In genomic region chr13:50589139-50589538, GRCh38 we compare ENCODE assay signal across 12 cellular contexts.
DNase-seq lines count a peak whose midpoint lies in the region; ATAC-seq, FAIRE-seq and TF ChIP-seq lines count a peak whose summit lies in the region.
"Had no signal": no experiment of that assay in that cellular context is flagged by ENCODE, and none has a peak within 500 bp of the region (broad histone marks: within the 10 kb centered on the region; RNA-seq: fewer than 3 reads in every experiment).

No MANE protein-coding gene starts in this region.

- H3K9me3 ChIP-seq in heart left ventricle (peaks cover 0 to 2% (median 0%) of the 10 kb centered on the region in 12 donors), right atrium auricular region (no peaks in the 10 kb centered on the region), endodermal cell (ENCODE audit: control insufficient read depth, low read length) (no peaks in the 10 kb centered on the region)

- peaks cover 7% of the 10 kb centered on the region for H3K4me1 Mint-ChIP-seq in endodermal cell

- ATAC-seq in heart left ventricle = peak in 3 of 4 donors; percentile 29 to 60 (median 40)

- H3K4me1 ChIP-seq in heart left ventricle (peaks cover 0 to 36% (median 11%) of the 10 kb centered on the region in 12 donors), right atrium auricular region (peaks cover 0 to 13% of the 10 kb centered on the region in 2 donors), endodermal cell (ENCODE audit: control insufficient read depth, insufficient read depth, low read length) (no peaks in the 10 kb centered on the region)

- DNase-seq in heart left ventricle = peak in 1 of 5 donors; percentile 35
- DNase-seq in right atrium auricular region (ENCODE audit: low spot score) = no peak
- peak; percentile 97 for DNase-seq in RPMI7951 (ENCODE audit: low read depth)
- DNase-seq in fibroblast of gingiva (ENCODE audit: low read depth) = peak; percentile 52
- DNase-seq in urothelium cell line (ENCODE audit: low spot score) = peak; percentile 75
- DNase-seq in H7 = no peak
- DNase-seq in DMS53 (lab: John Stamatoyannopoulos, UW) = no peak
- no peak for DNase-seq in endodermal cell
- DNase-seq: CD8-positive, alpha-beta memory T cell; KBM-7; stimulated activated naive CD4-positive, alpha-beta T cell had no signal

- no peaks in the 10 kb centered on the region for H3K9me3 Mint-ChIP-seq in endodermal cell
- H3K9me3 Mint-ChIP-seq: CD8-positive, alpha-beta memory T cell; dendritic cell treated with granulocyte-macrophage colony-stimulating factor and Interleukin-4, amounts not matched to agents 40 ng/mL and 50 ng/mL, for 4 days had no signal

- TF ChIP-seq CTCF in heart left ventricle (IDR thresholded peaks at IDR 0.05) (no peak), right atrium auricular region (IDR thresholded peaks at IDR 0.05) (no peak), endodermal cell (conservative IDR thresholded peaks at IDR 0.05) (no peak)

- H3K27ac Mint-ChIP-seq in endodermal cell = no peak overlapping the region
- H3K27ac Mint-ChIP-seq: dendritic cell treated with granulocyte-macrophage colony-stimulating factor and Interleukin-4, amounts not matched to agents 40 ng/mL and 50 ng/mL, for 4 days had no signal

- H3K27ac ChIP-seq in heart left ventricle (peak overlapping the region in 1 of 12 donors; percentile 26), right atrium auricular region (peak overlapping the region in 1 of 2 donors; percentile 12), endodermal cell (ENCODE audit: low read depth, low read length) (no peak overlapping the region)

- no peak for TF ChIP-seq POLR2A in heart left ventricle (IDR thresholded peaks at IDR 0.05)

- intact Hi-C loops in heart left ventricle (cut with DNase I) = loop anchor here in 3 of 10 donors (5.0 to 10.0 kb wide), 2 partner anchors 96 to 213 kb away; no protein-coding TSS in a partner anchor

- peaks cover 12% of the 10 kb centered on the region for H3K27me3 Mint-ChIP-seq in endodermal cell (ENCODE audit: insufficient read depth)
- H3K27me3 Mint-ChIP-seq: dendritic cell treated with granulocyte-macrophage colony-stimulating factor and Interleukin-4, amounts not matched to agents 40 ng/mL and 50 ng/mL, for 4 days had no signal

- H3K9ac ChIP-seq in endodermal cell (ENCODE audit: extremely low read depth, low read length, poor library complexity, severe bottlenecking) = no peak overlapping the region

- H3K36me3 Mint-ChIP-seq in endodermal cell (ENCODE audit: low read depth) = no peaks in the 10 kb centered on the region
- H3K36me3 Mint-ChIP-seq: CD8-positive, alpha-beta memory T cell had no signal

- H3K4me3 Mint-ChIP-seq in endodermal cell = no peak overlapping the region
- H3K4me3 Mint-ChIP-seq: CD8-positive, alpha-beta memory T cell; dendritic cell treated with granulocyte-macrophage colony-stimulating factor and Interleukin-4, amounts not matched to agents 40 ng/mL and 50 ng/mL, for 4 days had no signal

- H3K36me3 ChIP-seq in heart left ventricle (no peaks in the 10 kb centered on the region), right atrium auricular region (no peaks in the 10 kb centered on the region), H7 (replicated peaks; ENCODE audit: control insufficient read depth, insufficient read depth, low read length) (no peaks in the 10 kb centered on the region), endodermal cell (ENCODE audit: control insufficient read depth, insufficient read depth, low read length) (no peaks in the 10 kb centered on the region)

- H3K4me3 ChIP-seq in heart left ventricle = no peak overlapping the region
- no peak overlapping the region for H3K4me3 ChIP-seq in right atrium auricular region
- H3K4me3 ChIP-seq in H7 (ENCODE audit: insufficient read depth, low read depth, low read length) = no peak overlapping the region
- no peak overlapping the region for H3K4me3 ChIP-seq in endodermal cell (ENCODE audit: low read length)

- FAIRE-seq in urothelium cell line (lab: Jason Lieb, UNC) = no peak

- H3K27me3 ChIP-seq in heart left ventricle = no peaks in the 10 kb centered on the region
- no peaks in the 10 kb centered on the region for H3K27me3 ChIP-seq in right atrium auricular region
- H3K27me3 ChIP-seq in H7 (ENCODE audit: control insufficient read depth, insufficient read depth, low read length) = no peaks in the 10 kb centered on the region
- H3K27me3 ChIP-seq in endodermal cell (ENCODE audit: control insufficient read depth, insufficient read depth, low read length, poor library complexity, severe bottlenecking) = no peaks in the 10 kb centered on the region

Comparison
In these comparisons a context has a peak if more than half of its experiments do, and no peak if none do; other contexts are left out.
1. DNase-seq: peak in RPMI7951 (single experiment), fibroblast of gingiva (single experiment) and urothelium cell line (single experiment); none in right atrium auricular region (single experiment), H7 (single experiment), DMS53 (single experiment) and endodermal cell (single experiment).